Comparison of ENCODE assay signal across 1 cellular context in the genomic region with DNA sequence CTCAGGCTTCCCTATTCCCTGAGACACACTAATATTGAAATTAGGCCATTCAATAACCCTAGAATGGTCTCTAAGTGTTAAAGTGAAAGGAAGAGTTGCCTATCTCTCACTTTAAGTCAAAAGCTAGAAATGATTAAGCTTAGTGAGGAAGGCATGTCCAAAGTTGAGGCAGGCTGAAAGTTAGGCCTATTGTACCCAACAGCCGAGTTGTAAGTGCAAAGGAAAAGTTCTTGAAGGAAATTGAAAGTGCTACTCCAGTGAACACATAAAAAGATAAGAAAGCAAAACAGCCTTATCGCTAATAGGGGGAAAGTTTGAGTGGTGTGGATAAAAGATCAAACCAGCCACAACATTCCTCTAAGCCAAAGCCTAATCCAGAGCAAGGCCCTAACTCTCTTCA.
TF ChIP-seq lines count a peak whose summit lies in the region.

No MANE protein-coding gene starts in this region.

TF ChIP-seq in GM12878, 131 proteins besides CTCF, POLR2A, EP300 and RAD21 (continued from another document):
- TF ChIP-seq, protein P1, sequence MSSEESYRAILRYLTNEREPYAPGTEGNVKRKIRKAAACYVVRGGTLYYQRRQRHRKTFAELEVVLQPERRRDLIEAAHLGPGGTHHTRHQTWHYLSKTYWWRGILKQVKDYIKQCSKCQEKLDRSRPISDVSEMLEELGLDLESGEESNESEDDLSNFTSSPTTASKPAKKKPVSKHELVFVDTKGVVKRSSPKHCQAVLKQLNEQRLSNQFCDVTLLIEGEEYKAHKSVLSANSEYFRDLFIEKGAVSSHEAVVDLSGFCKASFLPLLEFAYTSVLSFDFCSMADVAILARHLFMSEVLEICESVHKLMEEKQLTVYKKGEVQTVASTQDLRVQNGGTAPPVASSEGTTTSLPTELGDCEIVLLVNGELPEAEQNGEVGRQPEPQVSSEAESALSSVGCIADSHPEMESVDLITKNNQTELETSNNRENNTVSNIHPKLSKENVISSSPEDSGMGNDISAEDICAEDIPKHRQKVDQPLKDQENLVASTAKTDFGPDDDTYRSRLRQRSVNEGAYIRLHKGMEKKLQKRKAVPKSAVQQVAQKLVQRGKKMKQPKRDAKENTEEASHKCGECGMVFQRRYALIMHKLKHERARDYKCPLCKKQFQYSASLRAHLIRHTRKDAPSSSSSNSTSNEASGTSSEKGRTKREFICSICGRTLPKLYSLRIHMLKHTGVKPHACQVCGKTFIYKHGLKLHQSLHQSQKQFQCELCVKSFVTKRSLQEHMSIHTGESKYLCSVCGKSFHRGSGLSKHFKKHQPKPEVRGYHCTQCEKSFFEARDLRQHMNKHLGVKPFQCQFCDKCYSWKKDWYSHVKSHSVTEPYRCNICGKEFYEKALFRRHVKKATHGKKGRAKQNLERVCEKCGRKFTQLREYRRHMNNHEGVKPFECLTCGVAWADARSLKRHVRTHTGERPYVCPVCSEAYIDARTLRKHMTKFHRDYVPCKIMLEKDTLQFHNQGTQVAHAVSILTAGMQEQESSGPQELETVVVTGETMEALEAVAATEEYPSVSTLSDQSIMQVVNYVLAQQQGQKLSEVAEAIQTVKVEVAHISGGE (CRISPR knock-in tag; IDR thresholded peaks at IDR 0.05) = no peak
- TF ChIP-seq KLF5 (IDR thresholded peaks at IDR 0.05; ENCODE audit: partially characterized antibody) (no peak), JUND (IDR thresholded peaks at IDR 0.05; ENCODE audit: low read depth, low read length) (no peak)
- TF ChIP-seq, protein P2, sequence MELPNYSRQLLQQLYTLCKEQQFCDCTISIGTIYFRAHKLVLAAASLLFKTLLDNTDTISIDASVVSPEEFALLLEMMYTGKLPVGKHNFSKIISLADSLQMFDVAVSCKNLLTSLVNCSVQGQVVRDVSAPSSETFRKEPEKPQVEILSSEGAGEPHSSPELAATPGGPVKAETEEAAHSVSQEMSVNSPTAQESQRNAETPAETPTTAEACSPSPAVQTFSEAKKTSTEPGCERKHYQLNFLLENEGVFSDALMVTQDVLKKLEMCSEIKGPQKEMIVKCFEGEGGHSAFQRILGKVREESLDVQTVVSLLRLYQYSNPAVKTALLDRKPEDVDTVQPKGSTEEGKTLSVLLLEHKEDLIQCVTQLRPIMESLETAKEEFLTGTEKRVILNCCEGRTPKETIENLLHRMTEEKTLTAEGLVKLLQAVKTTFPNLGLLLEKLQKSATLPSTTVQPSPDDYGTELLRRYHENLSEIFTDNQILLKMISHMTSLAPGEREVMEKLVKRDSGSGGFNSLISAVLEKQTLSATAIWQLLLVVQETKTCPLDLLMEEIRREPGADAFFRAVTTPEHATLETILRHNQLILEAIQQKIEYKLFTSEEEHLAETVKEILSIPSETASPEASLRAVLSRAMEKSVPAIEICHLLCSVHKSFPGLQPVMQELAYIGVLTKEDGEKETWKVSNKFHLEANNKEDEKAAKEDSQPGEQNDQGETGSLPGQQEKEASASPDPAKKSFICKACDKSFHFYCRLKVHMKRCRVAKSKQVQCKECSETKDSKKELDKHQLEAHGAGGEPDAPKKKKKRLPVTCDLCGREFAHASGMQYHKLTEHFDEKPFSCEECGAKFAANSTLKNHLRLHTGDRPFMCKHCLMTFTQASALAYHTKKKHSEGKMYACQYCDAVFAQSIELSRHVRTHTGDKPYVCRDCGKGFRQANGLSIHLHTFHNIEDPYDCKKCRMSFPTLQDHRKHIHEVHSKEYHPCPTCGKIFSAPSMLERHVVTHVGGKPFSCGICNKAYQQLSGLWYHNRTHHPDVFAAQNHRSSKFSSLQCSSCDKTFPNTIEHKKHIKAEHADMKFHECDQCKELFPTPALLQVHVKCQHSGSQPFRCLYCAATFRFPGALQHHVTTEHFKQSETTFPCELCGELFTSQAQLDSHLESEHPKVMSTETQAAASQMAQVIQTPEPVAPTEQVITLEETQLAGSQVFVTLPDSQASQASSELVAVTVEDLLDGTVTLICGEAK (IDR thresholded peaks at IDR 0.05; ENCODE audit: borderline replicate concordance) = no peak
